22 cellular contexts compared by ENCODE assay signal in the genomic region with DNA sequence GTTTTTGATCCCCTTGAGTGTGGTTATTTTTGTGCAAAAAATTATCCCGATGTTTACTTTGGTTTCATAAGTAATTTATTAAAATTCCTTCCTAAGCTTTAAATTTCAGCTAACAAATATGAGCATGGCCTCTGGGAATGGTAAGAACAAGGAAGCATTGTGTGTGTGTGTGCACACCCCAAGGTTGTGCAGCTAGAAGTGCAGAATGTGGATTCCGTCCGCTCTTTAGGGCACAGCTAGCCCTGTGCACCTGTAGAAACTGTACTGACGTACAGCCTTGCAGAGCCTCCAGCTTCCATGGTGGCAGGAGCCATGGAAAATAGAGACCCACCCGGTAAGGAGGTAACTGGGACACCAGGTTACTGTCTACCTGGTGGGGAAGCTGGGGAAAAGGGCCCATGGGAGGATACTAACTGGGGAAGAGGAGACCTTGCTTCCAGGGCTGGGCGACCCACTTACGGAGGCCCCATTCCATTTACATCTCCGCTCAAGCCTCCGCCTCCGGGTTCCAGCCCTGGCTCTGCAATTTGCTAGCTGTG. TPM values are rescaled to one million over a fixed set of nuclear protein-coding genes. Genes with fewer than 3 reads are reported as not detected.
"Had no signal": no experiment of that assay in that cellular context is flagged by ENCODE, and none has a peak within 500 bp of the region (broad histone marks: within the 10 kb centered on the region; RNA-seq: fewer than 3 reads in every experiment).

No MANE protein-coding gene starts in this region.

- H3K4me2 ChIP-seq: hepatocyte had no signal

- H3K79me2 ChIP-seq: hepatocyte had no signal

- H3K27ac ChIP-seq: hepatocyte, left ventricle myocardium inferior, sigmoid colon, skin epidermis, tibial artery, upper lobe of left lung, uterus had no signal

- H3K4me3 ChIP-seq: hepatocyte, left ventricle myocardium inferior, lung, sigmoid colon, skin epidermis, stomach, tibial artery, upper lobe of left lung, uterus had no signal

- H3K4me1 ChIP-seq: left ventricle myocardium inferior, tibial artery, upper lobe of left lung, uterus had no signal

- H3K36me3 ChIP-seq: left ventricle myocardium inferior, sigmoid colon, stomach, tibial artery, upper lobe of left lung, uterus had no signal

- DNase-seq: foreskin melanocyte; kidney; left cardiac atrium; left ventricle myocardium inferior; mesendoderm; naive thymus-derived CD4-positive, alpha-beta T cell; nephron progenitor cell; posterior cingulate gyrus; sigmoid colon; stimulated activated naive CD4-positive, alpha-beta T cell; stomach; substantia nigra; tibial artery; upper lobe of left lung; uterus had no signal

- H3K27me3 Mint-ChIP-seq: dendritic cell treated with granulocyte-macrophage colony-stimulating factor and Interleukin-4, amounts not matched to agents 40 ng/mL and 50 ng/mL, for 4 days had no signal

- H2AFZ ChIP-seq: hepatocyte had no signal

- H3K9me3 ChIP-seq: left ventricle myocardium inferior, sigmoid colon, stomach, tibial artery, upper lobe of left lung, uterus had no signal

- FAIRE-seq: kidney had no signal

- H3K9me3 Mint-ChIP-seq: dendritic cell treated with granulocyte-macrophage colony-stimulating factor and Interleukin-4, amounts not matched to agents 40 ng/mL and 50 ng/mL, for 4 days had no signal

- H3K27me3 ChIP-seq: hepatocyte, sigmoid colon, stomach, tibial artery, upper lobe of left lung, uterus had no signal

- ATAC-seq: left cardiac atrium; naive thymus-derived CD4-positive, alpha-beta T cell had no signal

- H3K36me3 Mint-ChIP-seq: naive thymus-derived CD4-positive, alpha-beta T cell had no signal

- H3K4me3 Mint-ChIP-seq: dendritic cell treated with granulocyte-macrophage colony-stimulating factor and Interleukin-4, amounts not matched to agents 40 ng/mL and 50 ng/mL, for 4 days; naive thymus-derived CD4-positive, alpha-beta T cell; nephron progenitor cell had no signal

- H3K4me1 Mint-ChIP-seq: naive thymus-derived CD4-positive, alpha-beta T cell had no signal

- H3K27ac Mint-ChIP-seq: dendritic cell treated with granulocyte-macrophage colony-stimulating factor and Interleukin-4, amounts not matched to agents 40 ng/mL and 50 ng/mL, for 4 days; naive thymus-derived CD4-positive, alpha-beta T cell had no signal

RNA-seq across cellular contexts. Expression of a gene that starts 54.7 kb away (rescaled TPM):
- total RNA-seq: chondrocyte; naive thymus-derived CD4-positive, alpha-beta T cell; omental fat pad; pulmonary artery endothelial cell had no signal
- polyA plus RNA-seq: naive thymus-derived CD4-positive, alpha-beta T cell had no signal
